16 cellular contexts compared by ENCODE assay signal in the genomic region with DNA sequence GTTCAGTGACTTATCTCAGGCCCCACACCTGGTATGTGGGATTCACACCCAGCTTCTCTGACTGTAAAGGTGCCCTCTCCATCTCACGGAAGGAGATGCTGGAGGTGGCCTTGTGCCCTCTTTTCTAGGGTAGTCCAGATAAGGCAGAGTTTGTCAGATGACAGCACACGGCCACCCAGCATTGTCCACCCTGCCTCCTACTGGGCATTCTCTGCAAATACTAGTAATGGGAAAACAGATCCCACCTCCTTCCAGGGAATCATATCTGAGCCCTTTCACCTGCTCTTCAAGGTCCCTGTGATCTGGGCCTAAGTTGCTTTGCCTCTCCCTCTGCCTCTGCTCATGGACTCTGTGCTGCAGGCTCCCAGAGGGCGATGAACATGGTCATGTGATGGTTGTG.
DNase-seq lines count a peak whose midpoint lies in the region; ATAC-seq and TF ChIP-seq lines count a peak whose summit lies in the region.
"Had no signal": no experiment of that assay in that cellular context is flagged by ENCODE, and none has a peak within 500 bp of the region (broad histone marks: within the 10 kb centered on the region; RNA-seq: fewer than 3 reads in every experiment).

No MANE protein-coding gene starts in this region.

- H3K4me3 Mint-ChIP-seq in GM23338, result no peak overlapping the region
- no peak overlapping the region for H3K4me3 Mint-ChIP-seq in WTC11
- H3K4me3 Mint-ChIP-seq in activated T-helper 1 cell treated with anti-CD3 and anti-CD28 coated beads, Interleukin-12 subunit alpha, Interleukin-12 subunit beta, Interleukin-2, Interleukin-4 antibody, amounts not matched to agents 30 ng/mL and 10 ng/mL and 1 ng/mL, durations not matched to agents 14 hours and 24 hours and 36 hours, result no peak overlapping the region
- no peak overlapping the region for H3K4me3 Mint-ChIP-seq in Caco-2 (ENCODE audit: unreplicated experiment)
- H3K4me3 Mint-ChIP-seq: CD4-positive, alpha-beta T cell; stimulated activated naive B cell treated with anti-CD40 and anti-IgM and Interleukin-4, amounts not matched to agents 10 μg/mL and 1 μg/mL and 100 μg/mL, for 72 hours had no signal

- H3K36me3 ChIP-seq in BE2C (no peaks in the 10 kb centered on the region), GM23338 (ENCODE audit: insufficient read depth) (no peaks in the 10 kb centered on the region), left lung (no peaks in the 10 kb centered on the region), Caco-2 (ENCODE audit: control insufficient read depth, insufficient read depth, low read length) (no peaks in the 10 kb centered on the region)

- no TSS peak for BruUV-seq in Caco-2 (replicated peaks; lab: Mats Ljungman, UMichigan)

- H3K27me3 Mint-ChIP-seq in GM23338 (ENCODE audit: insufficient read depth, low read depth, poor library complexity), result peaks cover 4% of the 10 kb centered on the region
- no peaks in the 10 kb centered on the region for H3K27me3 Mint-ChIP-seq in WTC11 (ENCODE audit: low read depth)
- peaks cover 8% of the 10 kb centered on the region for H3K27me3 Mint-ChIP-seq in activated T-helper 1 cell treated with anti-CD3 and anti-CD28 coated beads, Interleukin-12 subunit alpha, Interleukin-12 subunit beta, Interleukin-2, Interleukin-4 antibody, amounts not matched to agents 30 ng/mL and 10 ng/mL and 1 ng/mL, durations not matched to agents 14 hours and 24 hours and 36 hours (ENCODE audit: insufficient read depth)
- peaks cover 25% of the 10 kb centered on the region for H3K27me3 Mint-ChIP-seq in Caco-2 (ENCODE audit: insufficient read depth, unreplicated experiment)

- no peak overlapping the region for H2AFZ ChIP-seq in GM23338

- H3K4me2 ChIP-seq in GM23338, result no peak overlapping the region
- H3K4me2 ChIP-seq: KMS-11 had no signal

- peak; percentile 35; the same call in 2 of the 3 replicates for ATAC-seq in GM23338
- peak; percentile 64 for ATAC-seq in WTC11
- ATAC-seq in left lung, result peak; percentile 17
- no peak for ATAC-seq in GM21526 (IDR thresholded peaks at IDR 0.05; ENCODE audit: low FRiP score, unreplicated experiment)
- no peak for ATAC-seq in GM21447 (IDR thresholded peaks at IDR 0.05; ENCODE audit: unreplicated experiment)
- ATAC-seq: psoas muscle; stimulated activated naive B cell treated with anti-CD40 and anti-IgM and Interleukin-4, amounts not matched to agents 10 μg/mL and 1 μg/mL and 100 μg/mL, for 72 hours had no signal

- TF ChIP-seq CTCF in BE2C (IDR thresholded peaks at IDR 0.05; ENCODE audit: low read depth, low read length) (peak; percentile 44), GM23338 (conservative IDR thresholded peaks at IDR 0.05; ENCODE audit: low read depth in 2 of 2) (peak; percentile 50 to 63), WTC11 (IDR thresholded peaks at IDR 0.05) (peak; percentile 33; the same call in 1 of the 2 replicates), left lung (IDR thresholded peaks at IDR 0.05) (no peak), Caco-2 (IDR thresholded peaks at IDR 0.05; ENCODE audit: insufficient read depth in 1 of 2, low read depth in 1 of 2, low read length in 1 of 2, severe bottlenecking in 1 of 2, unreplicated experiment in 1 of 2) (peak in 1 of 2 experiments; percentile 18)

- DNase-seq in BE2C, result no peak
- peak; percentile 16 for DNase-seq in GM23338 (ENCODE audit: low spot score)
- DNase-seq in WTC11 (ENCODE audit: low spot score), result no peak
- no peak for DNase-seq in left lung
- DNase-seq in activated T-helper 1 cell treated with anti-CD3 and anti-CD28 coated beads, Interleukin-12 subunit alpha, Interleukin-12 subunit beta, Interleukin-2, Interleukin-4 antibody, amounts not matched to agents 30 ng/mL and 10 ng/mL and 1 ng/mL, durations not matched to agents 14 hours and 24 hours and 36 hours (ENCODE audit: low spot score), result no peak
- no peak for DNase-seq in Caco-2
- DNase-seq: activated CD4-positive, alpha-beta T cell treated with anti-CD3 and anti-CD28 coated beads for 4 hours; CD4-positive, alpha-beta T cell; hippocampal formation; mesenchymal stem cell; psoas muscle; stimulated activated CD4-positive, alpha-beta T cell treated with anti-CD3 and anti-CD28 coated beads, Interleukin-2, amount 100 ng/mL, for 24 hours; stimulated activated naive B cell treated with anti-CD40 and anti-IgM and Interleukin-4, amounts not matched to agents 10 μg/mL and 1 μg/mL and 100 μg/mL, for 72 hours had no signal

- no peak overlapping the region for H3K27ac Mint-ChIP-seq in GM23338
- H3K27ac Mint-ChIP-seq in WTC11, result no peak overlapping the region
- no peak overlapping the region for H3K27ac Mint-ChIP-seq in activated T-helper 1 cell treated with anti-CD3 and anti-CD28 coated beads, Interleukin-12 subunit alpha, Interleukin-12 subunit beta, Interleukin-2, Interleukin-4 antibody, amounts not matched to agents 30 ng/mL and 10 ng/mL and 1 ng/mL, durations not matched to agents 14 hours and 24 hours and 36 hours
- H3K27ac Mint-ChIP-seq in Caco-2 (ENCODE audit: unreplicated experiment), result no peak overlapping the region
- H3K27ac Mint-ChIP-seq: CD4-positive, alpha-beta T cell; stimulated activated naive B cell treated with anti-CD40 and anti-IgM and Interleukin-4, amounts not matched to agents 10 μg/mL and 1 μg/mL and 100 μg/mL, for 72 hours had no signal

- intact Hi-C loops in left lung (cut with DNase I), result no loop called here
- intact Hi-C loops in activated T-helper 1 cell treated with anti-CD3 and anti-CD28 coated beads, Interleukin-12 subunit alpha, Interleukin-12 subunit beta, Interleukin-2, Interleukin-4 antibody, amounts not matched to agents 30 ng/mL and 10 ng/mL and 1 ng/mL, durations not matched to agents 14 hours and 24 hours and 36 hours (cut with micrococcal nuclease), result no loop called here
- intact Hi-C loops in Caco-2 (cut with micrococcal nuclease; ENCODE audit: unreplicated experiment), result no loop called here

- H3K9me2 ChIP-seq in GM23338 (ENCODE audit: insufficient read depth), result 0 out of 2 replicates have a peak, but pooled peaks cover 4% of the 10 kb centered on the region

- H3K4me3 ChIP-seq in BE2C (ENCODE audit: low read depth, low read length), result no peak overlapping the region
- H3K4me3 ChIP-seq in GM23338, result no peak overlapping the region
- no peak overlapping the region for H3K4me3 ChIP-seq in left lung
- H3K4me3 ChIP-seq in Caco-2 (ENCODE audit: low read depth, low read length), result no peak overlapping the region
- H3K4me3 ChIP-seq: psoas muscle had no signal

- CTCF ChIA-PET in WTC11 (lab: Charles Lee), result interaction anchor here (0.7 to 1.0 kb wide), 2 partner anchors 21 to 36 kb away, joined by 3 to 4 read pairs; no protein-coding TSS in a partner anchor
- CTCF ChIA-PET in Caco-2 (lab: Charles Lee), result no interaction called here

- H3K4me1 ChIP-seq in BE2C (no peaks in the 10 kb centered on the region), GM23338 (ENCODE audit: insufficient read depth) (no peaks in the 10 kb centered on the region), left lung (no peaks in the 10 kb centered on the region), Caco-2 (no peaks in the 10 kb centered on the region)
- H3K4me1 ChIP-seq: psoas muscle had no signal

- H3K9me3 Mint-ChIP-seq in GM23338, result no peaks in the 10 kb centered on the region; the same call in 2 of the 3 replicates
- no peaks in the 10 kb centered on the region; the same call in 1 of the 2 replicates for H3K9me3 Mint-ChIP-seq in WTC11
- no peaks in the 10 kb centered on the region for H3K9me3 Mint-ChIP-seq in activated T-helper 1 cell treated with anti-CD3 and anti-CD28 coated beads, Interleukin-12 subunit alpha, Interleukin-12 subunit beta, Interleukin-2, Interleukin-4 antibody, amounts not matched to agents 30 ng/mL and 10 ng/mL and 1 ng/mL, durations not matched to agents 14 hours and 24 hours and 36 hours
- H3K9me3 Mint-ChIP-seq in Caco-2 (ENCODE audit: unreplicated experiment), result no peaks in the 10 kb centered on the region
- H3K9me3 Mint-ChIP-seq: CD4-positive, alpha-beta T cell; stimulated activated naive B cell treated with anti-CD40 and anti-IgM and Interleukin-4, amounts not matched to agents 10 μg/mL and 1 μg/mL and 100 μg/mL, for 72 hours had no signal

- H3K36me3 Mint-ChIP-seq in GM23338 (ENCODE audit: low read depth) (no peaks in the 10 kb centered on the region), WTC11 (no peaks in the 10 kb centered on the region), Caco-2 (ENCODE audit: insufficient read depth, unreplicated experiment) (no peaks in the 10 kb centered on the region)
- H3K36me3 Mint-ChIP-seq in activated T-helper 1 cell treated with anti-CD3 and anti-CD28 coated beads, Interleukin-12 subunit alpha, Interleukin-12 subunit beta, Interleukin-2, Interleukin-4 antibody, amounts not matched to agents 30 ng/mL and 10 ng/mL and 1 ng/mL, durations not matched to agents 14 hours and 24 hours and 36 hours (ENCODE audit: low read depth), result no peaks in the 10 kb centered on the region
- H3K36me3 Mint-ChIP-seq: stimulated activated naive B cell treated with anti-CD40 and anti-IgM and Interleukin-4, amounts not matched to agents 10 μg/mL and 1 μg/mL and 100 μg/mL, for 72 hours had no signal

- POLR2A ChIA-PET in WTC11 (lab: Charles Lee) (no interaction called here), Caco-2 (lab: Charles Lee) (no interaction called here)

- H3F3A ChIP-seq in GM23338 (replicated peaks; ENCODE audit: low read depth), result no peaks in the 10 kb centered on the region

- H3K27me3 ChIP-seq in BE2C, result no peaks in the 10 kb centered on the region
- no peaks in the 10 kb centered on the region for H3K27me3 ChIP-seq in GM23338 (ENCODE audit: insufficient read depth)
- H3K27me3 ChIP-seq in left lung, result no peaks in the 10 kb centered on the region
- no peaks in the 10 kb centered on the region for H3K27me3 ChIP-seq in Caco-2 (replicated peaks; ENCODE audit: control insufficient read depth, insufficient read depth, low read length)

- H3K4me1 Mint-ChIP-seq in GM23338, result peaks cover 3% of the 10 kb centered on the region
- peaks cover 3% of the 10 kb centered on the region for H3K4me1 Mint-ChIP-seq in WTC11
- peaks cover 15% of the 10 kb centered on the region for H3K4me1 Mint-ChIP-seq in activated T-helper 1 cell treated with anti-CD3 and anti-CD28 coated beads, Interleukin-12 subunit alpha, Interleukin-12 subunit beta, Interleukin-2, Interleukin-4 antibody, amounts not matched to agents 30 ng/mL and 10 ng/mL and 1 ng/mL, durations not matched to agents 14 hours and 24 hours and 36 hours (ENCODE audit: low read depth)
- H3K4me1 Mint-ChIP-seq in Caco-2 (ENCODE audit: low read depth, unreplicated experiment), result no peaks in the 10 kb centered on the region
- H3K4me1 Mint-ChIP-seq: stimulated activated naive B cell treated with anti-CD40 and anti-IgM and Interleukin-4, amounts not matched to agents 10 μg/mL and 1 μg/mL and 100 μg/mL, for 72 hours had no signal

- H3K79me2 ChIP-seq in GM23338 (replicated peaks; ENCODE audit: insufficient read depth), result no peaks in the 10 kb centered on the region

- no peaks in the 10 kb centered on the region for H4K20me1 ChIP-seq in GM23338 (replicated peaks; ENCODE audit: insufficient read depth)

- H3K27ac ChIP-seq in GM23338 (ENCODE audit: low read depth), result no peak overlapping the region
- H3K27ac ChIP-seq in left lung, result no peak overlapping the region
- H3K27ac ChIP-seq: KMS-11, psoas muscle had no signal

- H3K9me3 ChIP-seq in BE2C, result no peaks in the 10 kb centered on the region
- H3K9me3 ChIP-seq in left lung, result no peaks in the 10 kb centered on the region
- H3K9me3 ChIP-seq in Caco-2, result no peaks in the 10 kb centered on the region
- H3K9me3 ChIP-seq: psoas muscle had no signal

TF ChIP-seq in WTC11, 78 proteins besides CTCF, POLR2A, EP300 and RAD21 (continues in another document):
- TF ChIP-seq NR2C2 (CRISPR knock-in tag; IDR thresholded peaks at IDR 0.05), result no peak

Comparison
In these comparisons a context has a peak if more than half of its experiments do, and no peak if none do; other contexts are left out.
1. CTCF ChIP-seq: peak in BE2C (single experiment), GM23338 (2 of 2) and WTC11 (single experiment); none in left lung (0 of 2).
2. ATAC-seq: peak in GM23338 (single experiment), WTC11 (single experiment) and left lung (single experiment); none in GM21526 (single experiment) and GM21447 (single experiment).